Comparison of ENCODE assay signal across 9 cellular contexts in the genomic region with DNA sequence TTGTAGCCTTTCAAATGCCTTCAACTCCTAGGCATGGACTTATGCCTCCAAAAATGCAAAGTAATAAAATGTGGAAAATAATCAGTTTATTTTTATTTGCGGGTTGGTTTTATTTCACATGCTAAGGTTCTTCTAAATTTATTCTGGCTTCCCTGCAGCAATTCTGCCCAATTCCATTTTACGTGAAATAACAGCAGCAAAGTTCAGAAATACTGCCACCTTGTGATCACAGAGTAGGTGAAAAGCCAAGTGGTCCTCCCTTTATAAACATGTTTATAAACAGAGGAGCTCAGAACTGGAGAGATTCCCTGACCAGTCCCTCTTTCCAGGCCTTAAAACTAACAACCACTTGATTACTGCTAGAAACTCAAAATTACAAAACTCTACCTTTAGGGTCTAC. TPM values are rescaled to one million over a fixed set of nuclear protein-coding genes. Genes with fewer than 3 reads are reported as not detected.
A peak's percentile ranks its signal among the peaks of the same experiment; 100 is the strongest.
DNase-seq lines count a peak whose midpoint lies in the region; ATAC-seq and TF ChIP-seq lines count a peak whose summit lies in the region.
"Had no signal": no experiment of that assay in that cellular context is flagged by ENCODE, and none has a peak within 500 bp of the region (broad histone marks: within the 10 kb centered on the region; RNA-seq: fewer than 3 reads in every experiment).

No MANE protein-coding gene starts in this region.

- no peaks in the 10 kb centered on the region for H3K9me3 Mint-ChIP-seq in activated naive CD8-positive, alpha-beta T cell treated with anti-CD3 and anti-CD28 coated beads for 36 hours

- H3K9ac ChIP-seq in GM23248, result no peak overlapping the region

- no peaks in the 10 kb centered on the region for H3K79me2 ChIP-seq in GM23248 (ENCODE audit: insufficient read depth)

- H3K4me3 Mint-ChIP-seq in activated naive CD8-positive, alpha-beta T cell treated with anti-CD3 and anti-CD28 coated beads for 36 hours, result no peak overlapping the region

- CTCF ChIA-PET in Panc1 (lab: Charles Lee), result interaction anchor here (0.6 to 1.2 kb wide), 5 partner anchors 15 to 693 kb away, joined by 3 to 4 read pairs (median 3); a partner anchor contains a TSS

- no peak overlapping the region for H3K27ac Mint-ChIP-seq in activated naive CD8-positive, alpha-beta T cell treated with anti-CD3 and anti-CD28 coated beads for 36 hours

- no peaks in the 10 kb centered on the region for H3K9me3 ChIP-seq in GM23248 (ENCODE audit: low read depth)
- H3K9me3 ChIP-seq in Panc1 (ENCODE audit: control insufficient read depth, insufficient read depth, low read depth, low read length), result no peaks in the 10 kb centered on the region
- no peaks in the 10 kb centered on the region for H3K9me3 ChIP-seq in suprapubic skin

- no peak for TF ChIP-seq EP300 in suprapubic skin (IDR thresholded peaks at IDR 0.05)

- no peaks in the 10 kb centered on the region for H3K36me3 Mint-ChIP-seq in activated naive CD8-positive, alpha-beta T cell treated with anti-CD3 and anti-CD28 coated beads for 36 hours

- H3K4me3 ChIP-seq in GM23248 (no peak overlapping the region), Panc1 (ENCODE audit: low read depth in 2 of 2, low read length in 2 of 2) (no peak overlapping the region), fibroblast of villous mesenchyme (ENCODE audit: low read depth, low read length) (no peak overlapping the region), suprapubic skin (no peak overlapping the region)

- no peak for TF ChIP-seq POLR2A in suprapubic skin (IDR thresholded peaks at IDR 0.05)

- H3K9me2 ChIP-seq in GM23248 (ENCODE audit: insufficient read depth), result no peaks in the 10 kb centered on the region

- WGBS in GM23248 (ENCODE audit: low coverage in 1 of 2, low lambda C conversion rate in 2 of 2, missing lambda C conversion rate in 2 of 2), 2 experiments, result 0 to 3% methylated on average over 2 of the region's 2 CpGs
- WGBS in suprapubic skin, result 12% methylated on average over 2 of the region's 2 CpGs

- H3K4me2 ChIP-seq in GM23248 (ENCODE audit: unreplicated experiment), result no peak overlapping the region

- H3K27ac ChIP-seq in GM23248 (no peak overlapping the region), Panc1 (ENCODE audit: low read length) (no peak overlapping the region), suprapubic skin (no peak overlapping the region)

- H3K36me3 ChIP-seq in GM23248 (ENCODE audit: low read depth) (no peaks in the 10 kb centered on the region), Panc1 (ENCODE audit: control insufficient read depth, insufficient read depth, low read length) (no peaks in the 10 kb centered on the region), suprapubic skin (no peaks in the 10 kb centered on the region)

- H3K4me1 Mint-ChIP-seq in activated naive CD8-positive, alpha-beta T cell treated with anti-CD3 and anti-CD28 coated beads for 36 hours, result no peaks in the 10 kb centered on the region

- H4K20me1 ChIP-seq in GM23248 (ENCODE audit: insufficient read depth), result no peaks in the 10 kb centered on the region

- H3F3A ChIP-seq in GM23248 (ENCODE audit: insufficient read depth), result no peaks in the 10 kb centered on the region

- intact Hi-C loops in Panc1 (cut with micrococcal nuclease; ENCODE audit: unreplicated experiment), result loop anchor here (1.0 to 10.0 kb wide), 2 partner anchors 107 to 181 kb away; no protein-coding TSS in a partner anchor

- H3K4me1 ChIP-seq in GM23248 (ENCODE audit: insufficient read depth) (no peaks in the 10 kb centered on the region), Panc1 (ENCODE audit: control insufficient read depth, insufficient read depth, low read length) (no peaks in the 10 kb centered on the region), suprapubic skin (peaks cover 12% of the 10 kb centered on the region)

- H3K27me3 ChIP-seq in GM23248 (replicated peaks; ENCODE audit: insufficient read depth), result peaks cover 34% of the 10 kb centered on the region
- H3K27me3 ChIP-seq in Panc1 (ENCODE audit: control insufficient read depth, insufficient read depth, low read length), result 0 out of 2 replicates have a peak, but pooled peaks cover 2% of the 10 kb centered on the region
- peaks cover 3% of the 10 kb centered on the region for H3K27me3 ChIP-seq in suprapubic skin

- ATAC-seq in Panc1, result no peak

- peaks cover 56% of the 10 kb centered on the region for H3K27me3 Mint-ChIP-seq in activated naive CD8-positive, alpha-beta T cell treated with anti-CD3 and anti-CD28 coated beads for 36 hours

- DNase-seq in COLO829 (ENCODE audit: low spot score) (peak; percentile 49), GM23248 (peak; percentile 63), Panc1 (ENCODE audit: low read depth, low spot score) (no peak), fibroblast of villous mesenchyme (ENCODE audit: low read depth) (peak; percentile 53), suprapubic skin (ENCODE audit: low spot score in 2 of 2) (no peak), T-helper 1 cell (no peak), UCSD-AML1 (lab: John Stamatoyannopoulos, UW; ENCODE audit: unreplicated experiment) (no peak)
- DNase-seq in activated naive CD8-positive, alpha-beta T cell treated with anti-CD3 and anti-CD28 coated beads for 36 hours, result no peak

- POLR2A ChIA-PET in Panc1 (lab: Charles Lee), result no interaction called here

- peak; percentile 40; the same call in 1 of the 2 replicates for TF ChIP-seq CTCF in Panc1 (IDR thresholded peaks at IDR 0.05)
- TF ChIP-seq CTCF in fibroblast of villous mesenchyme (IDR thresholded peaks at IDR 0.05; ENCODE audit: insufficient read depth, low read depth, low read length), result peak; percentile 61
- peak; percentile 15 to 26 for TF ChIP-seq CTCF in suprapubic skin (IDR thresholded peaks at IDR 0.05)

- in situ Hi-C loops in GM23248 (cut with MboI) (no loop called here), Panc1 (cut with HindIII; ENCODE audit: low pct_unique_long_range_greater_than_20kb, low sequenced_read_pairs) (no loop called here)

- BruUV-seq in Panc1 (replicated peaks; lab: Mats Ljungman, UMichigan), result no TSS peak

- no peak overlapping the region for H2AFZ ChIP-seq in GM23248

RNA-seq across cellular contexts. Expression of a gene that starts 14.7 kb away (rescaled TPM):
- not detected in 2 replicates for total RNA-seq in GM23248 (2014; rRNA removed; shearing (Covaris generic))
- polyA plus RNA-seq in GM23248 (2016; fragmentation: Nextera tagmentation; extraction: Ambion mirVana), result not detected in 2 replicates
- total RNA-seq in Panc1 (2021; ENCODE audit: unreplicated experiment) (not detected), fibroblast of villous mesenchyme (under 0.01 TPM in 2 replicates), suprapubic skin (under 1 TPM; 0.26 to 0.93 (median 0.58) TPM)
- polyA plus RNA-seq in Panc1 (2012; ENCODE audit: insufficient read length), result not detected
- not detected for total RNA-seq in activated naive CD8-positive, alpha-beta T cell treated with anti-CD3 and anti-CD28 coated beads for 36 hours
- total RNA-seq: glomerular endothelial cell had no signal

RNA-seq across cellular contexts. Expression of a gene that starts 43.9 kb away (rescaled TPM):
- 84.7 and 84.8 TPM in 2 replicates for total RNA-seq in GM23248 (2014; rRNA removed; shearing (Covaris generic))
- polyA plus RNA-seq in GM23248 (2016; fragmentation: Nextera tagmentation; extraction: Ambion mirVana), result 72.0 and 81.7 TPM in 2 replicates
- total RNA-seq in Panc1 (2021; ENCODE audit: unreplicated experiment), result 66.1 TPM
- polyA plus RNA-seq in Panc1 (2012; ENCODE audit: insufficient read length), result 38.4 TPM
- total RNA-seq in fibroblast of villous mesenchyme, result 64.4 and 82.0 TPM in 2 replicates
- 10 to 100 TPM; 36.0 to 59.5 (median 44.8) TPM for total RNA-seq in suprapubic skin
- 100 to 1,000 TPM; 150 to 152 TPM for total RNA-seq in activated naive CD8-positive, alpha-beta T cell treated with anti-CD3 and anti-CD28 coated beads for 36 hours

RNA-seq across cellular contexts. Expression of a gene that starts 56.6 kb away (rescaled TPM):
- total RNA-seq in GM23248 (2014; rRNA removed; shearing (Covaris generic)), result not detected in 2 replicates
- not detected in 2 replicates for polyA plus RNA-seq in GM23248 (2016; fragmentation: Nextera tagmentation; extraction: Ambion mirVana)
- total RNA-seq in Panc1 (2021; ENCODE audit: unreplicated experiment) (2.0 TPM), fibroblast of villous mesenchyme (not detected in 2 replicates), suprapubic skin (10 to 100 TPM in 1 of 4 donors, not detected in 3; 40.9 TPM)
- not detected for polyA plus RNA-seq in Panc1 (2012; ENCODE audit: insufficient read length)
- total RNA-seq in activated naive CD8-positive, alpha-beta T cell treated with anti-CD3 and anti-CD28 coated beads for 36 hours, result not detected
- total RNA-seq: glomerular endothelial cell had no signal

Comparison
In these comparisons a context has a peak if more than half of its experiments do, and no peak if none do; other contexts are left out.
1. DNase-seq: peak in COLO829 (single experiment), GM23248 (single experiment) and fibroblast of villous mesenchyme (single experiment); none in Panc1 (single experiment), suprapubic skin (0 of 2), activated naive CD8-positive, alpha-beta T cell treated with anti-CD3 and anti-CD28 coated beads for 36 hours (single experiment), T-helper 1 cell (0 of 5) and UCSD-AML1 (single experiment).
2. Peak in every context shown above with its lines, with median percentiles within 50 percentile points of each other: CTCF ChIP-seq.